In the genomic region with DNA sequence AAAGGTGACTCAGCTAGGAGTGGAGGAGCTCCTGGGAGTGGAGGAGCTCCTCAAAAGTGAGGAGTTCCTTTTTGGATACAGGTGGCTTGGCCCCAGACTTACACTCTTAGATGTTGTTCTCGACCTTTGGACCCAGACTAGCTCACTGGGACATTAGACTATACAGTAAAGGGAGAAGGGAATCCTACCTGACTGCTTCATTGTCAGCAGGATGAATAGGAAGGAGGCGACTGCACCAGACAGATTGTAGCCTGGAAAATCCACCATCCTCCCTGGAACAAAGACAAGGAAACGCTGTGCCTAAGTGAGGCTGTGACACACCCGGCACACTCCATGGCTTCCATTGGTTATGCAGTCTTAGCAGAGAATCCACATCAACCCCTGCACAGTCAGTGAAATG, we compare ENCODE assay signal across 34 cellular contexts. TPM values are rescaled to one million over a fixed set of nuclear protein-coding genes. Genes with fewer than 3 reads are reported as not detected.
"Had no signal": no experiment of that assay in that cellular context is flagged by ENCODE, and none has a peak within 500 bp of the region (broad histone marks: within the 10 kb centered on the region; RNA-seq: fewer than 3 reads in every experiment).

BTNL2 (minus strand) TSS at position 325 of the 400 bp plus-strand sequence; CDS start at position 267, 58 bp downstream.

- H3K27ac Mint-ChIP-seq: activated CD4-positive, alpha-beta memory T cell treated with anti-CD3 and anti-CD28 coated beads, Interleukin-2, amount 10 ng/mL, durations not matched to agents 7 days and 5 days; activated CD4-positive, alpha-beta T cell treated with anti-CD3 and anti-CD28 coated beads for 36 hours; activated naive CD4-positive, alpha-beta T cell treated with anti-CD3 and anti-CD28 coated beads, Interleukin-2, amount 10 ng/mL, durations not matched to agents 7 days and 5 days; activated naive CD8-positive, alpha-beta T cell treated with anti-CD3 and anti-CD28 coated beads for 36 hours; activated T-helper 17 cell treated with anti-CD3 and anti-CD28 coated beads, Interleukin-2, amount 50 U/mL, for 72 hours had no signal

- H3K9me3 Mint-ChIP-seq: activated CD4-positive, alpha-beta memory T cell treated with anti-CD3 and anti-CD28 coated beads, Interleukin-2, amount 10 ng/mL, durations not matched to agents 7 days and 5 days; activated naive CD4-positive, alpha-beta T cell treated with anti-CD3 and anti-CD28 coated beads, Interleukin-2, amount 10 ng/mL, durations not matched to agents 7 days and 5 days; activated naive CD8-positive, alpha-beta T cell treated with anti-CD3 and anti-CD28 coated beads for 36 hours; activated T-helper 17 cell treated with anti-CD3 and anti-CD28 coated beads, Interleukin-2, amount 50 U/mL, for 72 hours had no signal

- H3K27me3 ChIP-seq: Peyer's patch had no signal

- ATAC-seq: activated CD4-positive, alpha-beta T cell treated with anti-CD3 and anti-CD28 coated beads for 36 hours; activated T-helper 17 cell treated with anti-CD3 and anti-CD28 coated beads, Interleukin-2, amount 50 U/mL, for 72 hours had no signal

- H3K9me3 ChIP-seq: Peyer's patch, SJCRH30, SK-N-SH had no signal

- H3K4me1 Mint-ChIP-seq: activated CD4-positive, alpha-beta memory T cell treated with anti-CD3 and anti-CD28 coated beads, Interleukin-2, amount 10 ng/mL, durations not matched to agents 7 days and 5 days; activated naive CD4-positive, alpha-beta T cell treated with anti-CD3 and anti-CD28 coated beads, Interleukin-2, amount 10 ng/mL, durations not matched to agents 7 days and 5 days; activated naive CD8-positive, alpha-beta T cell treated with anti-CD3 and anti-CD28 coated beads for 36 hours; activated T-helper 17 cell treated with anti-CD3 and anti-CD28 coated beads, Interleukin-2, amount 50 U/mL, for 72 hours had no signal

- H3K9ac ChIP-seq: SK-N-SH had no signal

- H3K4me2 ChIP-seq: SK-N-SH had no signal

- H3K27ac ChIP-seq: brain microvascular endothelial cell, cardiac muscle cell, RWPE1, SJCRH30, VCaP had no signal

- H3K36me3 ChIP-seq: brain microvascular endothelial cell, cardiac muscle cell, Peyer's patch, SJCRH30 had no signal

- H3K4me1 ChIP-seq: Peyer's patch, SJCRH30 had no signal

- DNase-seq: activated CD4-positive, alpha-beta memory T cell treated with anti-CD3 and anti-CD28 coated beads, Interleukin-2, amount 10 ng/mL, durations not matched to agents 7 days and 5 days; activated CD4-positive, alpha-beta T cell treated with anti-CD3 and anti-CD28 coated beads for 36 hours; activated CD4-positive, alpha-beta T cell treated with anti-CD3 and anti-CD28 coated beads, Interleukin-2, amount 50 U/mL, for 1 hour; activated gamma-delta T cell treated with Interleukin-2 at 50 U/mL for 16 hours; activated naive CD4-positive, alpha-beta T cell treated with anti-CD3 and anti-CD28 coated beads, Interleukin-2, amount 10 ng/mL, durations not matched to agents 7 days and 5 days; activated naive CD8-positive, alpha-beta T cell treated with anti-CD3 and anti-CD28 coated beads for 36 hours; activated T-cell treated with anti-CD3 and anti-CD28 coated beads for 4 hours; activated T-cell treated with anti-CD3 and anti-CD28 coated beads, Interleukin-2, amount 50 U/mL, for 48 hours; brain microvascular endothelial cell; Kasumi-1; KBM-7; NCI-H1092; NCI-H1417; NCI-H2029; NCI-H2107; NCI-H2171 treated with DMSO at 0.1 percent for 48 hours; NCI-H226; NCI-H526; NCI-H774; NK-92 treated with Interleukin-12 subunit alpha and Interleukin-12 subunit beta, amount 100 ng/mL, for 24 hours; Peyer's patch; Right ventricle myocardium superior; SJCRH30; SK-N-SH; T-helper 1 cell had no signal

- H3K4me3 Mint-ChIP-seq: activated CD4-positive, alpha-beta memory T cell treated with anti-CD3 and anti-CD28 coated beads, Interleukin-2, amount 10 ng/mL, durations not matched to agents 7 days and 5 days; activated CD4-positive, alpha-beta T cell treated with anti-CD3 and anti-CD28 coated beads for 36 hours; activated naive CD4-positive, alpha-beta T cell treated with anti-CD3 and anti-CD28 coated beads, Interleukin-2, amount 10 ng/mL, durations not matched to agents 7 days and 5 days; activated naive CD8-positive, alpha-beta T cell treated with anti-CD3 and anti-CD28 coated beads for 36 hours; activated T-helper 17 cell treated with anti-CD3 and anti-CD28 coated beads, Interleukin-2, amount 50 U/mL, for 72 hours had no signal

- H3K4me3 ChIP-seq: cardiac muscle cell, Peyer's patch, SJCRH30 had no signal

- H3K36me3 Mint-ChIP-seq: activated naive CD4-positive, alpha-beta T cell treated with anti-CD3 and anti-CD28 coated beads, Interleukin-2, amount 10 ng/mL, durations not matched to agents 7 days and 5 days; activated naive CD8-positive, alpha-beta T cell treated with anti-CD3 and anti-CD28 coated beads for 36 hours had no signal

RNA-seq across cellular contexts. Expression of gene BTNL2, which starts in this region (rescaled TPM):
- total RNA-seq: activated CD4-positive, alpha-beta memory T cell treated with anti-CD3 and anti-CD28 coated beads, Interleukin-2, amount 10 ng/mL, durations not matched to agents 7 days and 5 days; activated CD4-positive, alpha-beta T cell treated with anti-CD3 and anti-CD28 coated beads for 36 hours; activated CD8-positive, alpha-beta memory T cell treated with anti-CD3 and anti-CD28 coated beads for 36 hours; activated naive CD8-positive, alpha-beta T cell treated with anti-CD3 and anti-CD28 coated beads for 36 hours; activated T-helper 17 cell treated with anti-CD3 and anti-CD28 coated beads, Interleukin-2, amount 50 U/mL, for 72 hours; cardiac muscle cell; M059J; NCI-H460; Right ventricle myocardium superior; SJCRH30; T-helper 2 cell treated with Interferon-gamma antibody and Interleukin-4, amounts not matched to agents 100 ng/mL and 5 ng/mL, for 36 hours had no signal
- polyA plus RNA-seq: adipose tissue, cardiac muscle cell, SK-N-SH had no signal
